8 cellular contexts compared by ENCODE assay signal in genomic region chrX:16882702-16883486, GRCh38. TPM values are rescaled to one million over a fixed set of nuclear protein-coding genes. Genes with fewer than 3 reads are reported as not detected.
DNase-seq lines count a peak whose midpoint lies in the region; ATAC-seq and TF ChIP-seq lines count a peak whose summit lies in the region.

No MANE protein-coding gene starts in this region.

- H3K9me3 ChIP-seq in ascending aorta, result no peaks in the 10 kb centered on the region
- H3K9me3 ChIP-seq in right cardiac atrium (ENCODE audit: control insufficient read depth, low read length), result no peaks in the 10 kb centered on the region
- H3K9me3 ChIP-seq in psoas muscle, result no peaks in the 10 kb centered on the region

- DNase-seq in GM04504 (ENCODE audit: low read depth) (peak; percentile 20), NCI-H1694 (lab: John Stamatoyannopoulos, UW) (peak; percentile 60), T-helper 2 cell (peak in 4 of 5 experiments; percentile 42 to 74 (median 51)), ascending aorta (ENCODE audit: low spot score in 2 of 2) (peak; percentile 20 to 84), right cardiac atrium (peak; percentile 45 to 83 (median 79)), psoas muscle (peak; percentile 59 to 77)

- no peaks in the 10 kb centered on the region for H3K36me3 ChIP-seq in ascending aorta
- H3K36me3 ChIP-seq in psoas muscle (ENCODE audit: insufficient read depth in 1 of 2, low read depth in 1 of 2), result no peaks in the 10 kb centered on the region

- ATAC-seq in HG02623 (IDR thresholded peaks at IDR 0.05; ENCODE audit: unreplicated experiment) (peak; percentile 65), right cardiac atrium (peak; percentile 80 to 83), psoas muscle (peak; percentile 78 to 84 (median 81)), HG03378 (IDR thresholded peaks at IDR 0.05; ENCODE audit: unreplicated experiment) (no peak)

- under 1% methylated on average over 27 of the region's 27 CpGs for WGBS in right cardiac atrium
- 0 to 13% (median 1%) methylated on average over 27 of the region's 27 CpGs for WGBS in psoas muscle, 3 donors

- H3K27me3 ChIP-seq in ascending aorta, result no peaks in the 10 kb centered on the region
- H3K27me3 ChIP-seq in right cardiac atrium (ENCODE audit: control insufficient read depth, insufficient read depth), result no peaks in the 10 kb centered on the region
- H3K27me3 ChIP-seq in psoas muscle (ENCODE audit: insufficient read depth in 3 of 3, low read length in 2 of 3), result peaks cover 0 to 50% (median 0%) of the 10 kb centered on the region in 3 donors

- peak; percentile 27 to 59 (median 49) for TF ChIP-seq CTCF in ascending aorta (IDR thresholded peaks at IDR 0.05)
- peak; percentile 61 for TF ChIP-seq CTCF in psoas muscle (IDR thresholded peaks at IDR 0.05)

- peak overlapping the region in 1 of 2 donors; percentile 53 for H3K27ac ChIP-seq in ascending aorta
- peak overlapping the region; percentile 7 for H3K27ac ChIP-seq in right cardiac atrium (ENCODE audit: low read length)
- H3K27ac ChIP-seq in psoas muscle, result peak overlapping the region; percentile 76

- intact Hi-C loops in ascending aorta (cut with DNase I) (loop anchor here (2.0 to 5.0 kb wide), 2 partner anchors 164 to 194 kb away; no protein-coding TSS in a partner anchor), right cardiac atrium (cut with DNase I) (no loop called here), psoas muscle (cut with DNase I) (loop anchor here in 1 of 2 donors (10.0 kb wide), 1 partner anchor 162 kb away; no protein-coding TSS in a partner anchor)

- peak overlapping the region; percentile 37 to 57 for H3K4me3 ChIP-seq in ascending aorta
- peak overlapping the region; percentile 72 for H3K4me3 ChIP-seq in right cardiac atrium (ENCODE audit: low read length)
- peak overlapping the region; percentile 62 for H3K4me3 ChIP-seq in psoas muscle

- H3K4me1 ChIP-seq in ascending aorta (no peaks in the 10 kb centered on the region), right cardiac atrium (ENCODE audit: control insufficient read depth, insufficient read depth, low read length) (peaks cover 2% of the 10 kb centered on the region), psoas muscle (no peaks in the 10 kb centered on the region)

RNA-seq across cellular contexts. Expression of gene RBBP7, which starts 12.7 kb away (rescaled TPM):
- 48.7 TPM for total RNA-seq in ascending aorta
- total RNA-seq in right cardiac atrium, result 10 to 100 TPM; 86.9 to 99.3 (median 92.3) TPM
- 118 TPM for polyA plus RNA-seq in right cardiac atrium
- total RNA-seq in psoas muscle, result 100 to 1,000 TPM in 1 of 4 donors, 10 to 100 TPM in 3; 81.1 to 107 (median 90.5) TPM
- 100 to 1,000 TPM in 2 of 3 donors, 10 to 100 TPM in 1; 85.0 to 139 (median 111) TPM for polyA plus RNA-seq in psoas muscle

Comparison
In these comparisons a context has a peak if more than half of its experiments do, and no peak if none do; other contexts are left out.
1. DNase-seq: peak in every context shown above with its lines; median percentile 79 in right cardiac atrium; 68 in psoas muscle; 60 in NCI-H1694; 52 in ascending aorta; 51 in T-helper 2 cell; 20 in GM04504.